2 cellular contexts compared by ENCODE assay signal in the genomic region with DNA sequence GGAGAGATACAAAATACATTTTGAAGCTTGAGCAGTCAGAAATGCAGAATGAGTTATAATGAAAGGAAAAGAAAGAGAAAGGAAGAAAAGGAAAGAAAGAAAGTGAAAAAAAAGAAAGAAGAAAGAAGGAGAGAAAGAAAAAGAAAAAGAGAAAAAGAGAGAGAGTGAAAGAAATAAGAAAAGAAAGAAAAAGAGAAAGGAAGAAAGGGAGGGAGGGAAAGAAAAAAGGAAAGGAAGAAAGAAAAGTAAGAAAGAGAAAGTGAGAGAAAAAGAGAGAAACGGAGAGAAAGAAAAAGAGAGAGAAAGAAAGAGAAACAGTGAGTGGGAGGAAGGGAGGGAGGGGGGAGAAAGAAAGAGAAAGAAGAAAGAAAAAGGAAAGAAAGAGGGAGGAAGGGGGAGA.
TF ChIP-seq lines count a peak whose summit lies in the region.

No MANE protein-coding gene starts in this region.

TF ChIP-seq in HEK293, 187 proteins besides CTCF, POLR2A, EP300 and RAD21:
- TF ChIP-seq, protein P1, sequence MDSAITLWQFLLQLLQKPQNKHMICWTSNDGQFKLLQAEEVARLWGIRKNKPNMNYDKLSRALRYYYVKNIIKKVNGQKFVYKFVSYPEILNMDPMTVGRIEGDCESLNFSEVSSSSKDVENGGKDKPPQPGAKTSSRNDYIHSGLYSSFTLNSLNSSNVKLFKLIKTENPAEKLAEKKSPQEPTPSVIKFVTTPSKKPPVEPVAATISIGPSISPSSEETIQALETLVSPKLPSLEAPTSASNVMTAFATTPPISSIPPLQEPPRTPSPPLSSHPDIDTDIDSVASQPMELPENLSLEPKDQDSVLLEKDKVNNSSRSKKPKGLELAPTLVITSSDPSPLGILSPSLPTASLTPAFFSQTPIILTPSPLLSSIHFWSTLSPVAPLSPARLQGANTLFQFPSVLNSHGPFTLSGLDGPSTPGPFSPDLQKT (IDR thresholded peaks at IDR 0.05; ENCODE audit: borderline replicate concordance, low read depth, low read length): no peak
- peak; percentile 99 for TF ChIP-seq PRDM1 (tag by site-specific recombination; IDR thresholded peaks at IDR 0.05)

TF ChIP-seq in K562, 482 proteins besides CTCF, POLR2A, EP300 and RAD21:
- TF ChIP-seq ZNF431 (CRISPR knock-in tag; IDR thresholded peaks at IDR 0.05): no peak
- TF ChIP-seq, protein P2, sequence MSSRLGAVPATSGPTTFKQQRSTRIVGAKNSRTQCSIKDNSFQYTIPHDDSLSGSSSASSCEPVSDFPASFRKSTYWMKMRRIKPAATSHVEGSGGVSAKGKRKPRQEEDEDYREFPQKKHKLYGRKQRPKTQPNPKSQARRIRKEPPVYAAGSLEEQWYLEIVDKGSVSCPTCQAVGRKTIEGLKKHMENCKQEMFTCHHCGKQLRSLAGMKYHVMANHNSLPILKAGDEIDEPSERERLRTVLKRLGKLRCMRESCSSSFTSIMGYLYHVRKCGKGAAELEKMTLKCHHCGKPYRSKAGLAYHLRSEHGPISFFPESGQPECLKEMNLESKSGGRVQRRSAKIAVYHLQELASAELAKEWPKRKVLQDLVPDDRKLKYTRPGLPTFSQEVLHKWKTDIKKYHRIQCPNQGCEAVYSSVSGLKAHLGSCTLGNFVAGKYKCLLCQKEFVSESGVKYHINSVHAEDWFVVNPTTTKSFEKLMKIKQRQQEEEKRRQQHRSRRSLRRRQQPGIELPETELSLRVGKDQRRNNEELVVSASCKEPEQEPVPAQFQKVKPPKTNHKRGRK (tag; IDR thresholded peaks at IDR 0.05): peak; percentile 40; the same call in 1 of the 2 replicates
- no peak for TF ChIP-seq HINFP (tag; conservative IDR thresholded peaks at IDR 0.05; ENCODE audit: low read depth)
- TF ChIP-seq CAMTA2 (CRISPR knock-in tag; conservative IDR thresholded peaks at IDR 0.05): no peak
- TF ChIP-seq ZKSCAN1 (IDR thresholded peaks at IDR 0.05; ENCODE audit: low read depth, low read length): no peak
- no peak for TF ChIP-seq ELF1 (tag; IDR thresholded peaks at IDR 0.05)
- no peak for TF ChIP-seq ZBED1 (IDR thresholded peaks at IDR 0.05)
- TF ChIP-seq PHTF2 (CRISPR knock-in tag; IDR thresholded peaks at IDR 0.05): no peak
